In the genomic region with DNA sequence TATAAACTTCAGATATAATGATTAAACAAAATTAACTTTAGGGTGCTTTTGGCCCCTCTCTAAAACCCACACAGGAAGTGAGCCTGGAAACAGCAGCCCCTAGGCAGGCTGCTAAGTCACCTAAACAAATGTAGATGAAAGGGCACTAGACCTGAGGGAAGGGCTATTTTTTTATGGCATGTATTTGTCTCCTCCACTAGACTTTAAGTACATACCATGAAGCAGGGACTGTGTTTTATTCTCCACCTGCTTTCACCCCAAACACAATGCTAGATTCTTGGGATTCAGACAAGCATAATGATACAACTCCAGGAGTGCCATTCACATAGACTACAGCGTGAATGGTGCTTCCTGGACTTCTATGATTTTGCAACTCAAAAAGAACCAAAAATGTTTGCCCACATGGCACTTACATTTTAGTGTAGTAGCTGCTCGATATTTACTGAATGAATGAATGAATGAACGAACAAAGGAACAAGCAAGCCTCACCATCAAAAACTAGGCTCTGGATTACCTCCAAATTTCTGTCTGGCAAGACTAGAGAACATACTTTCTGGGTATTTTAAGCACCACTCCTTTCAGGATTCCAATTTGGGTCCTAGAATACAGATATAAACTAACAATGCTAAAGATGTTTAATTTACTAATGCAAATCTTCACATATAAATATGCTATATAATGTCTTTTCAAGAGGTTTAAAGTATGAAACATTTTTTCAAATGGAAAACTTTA, we compare ENCODE assay signal across 10 cellular contexts. TPM values are rescaled to one million over a fixed set of nuclear protein-coding genes. Genes with fewer than 3 reads are reported as not detected.
A peak's percentile ranks its signal among the peaks of the same experiment; 100 is the strongest.
DNase-seq lines count a peak whose midpoint lies in the region; ATAC-seq and TF ChIP-seq lines count a peak whose summit lies in the region.
"Had no signal": no experiment of that assay in that cellular context is flagged by ENCODE, and none has a peak within 500 bp of the region (broad histone marks: within the 10 kb centered on the region; RNA-seq: fewer than 3 reads in every experiment).

No MANE protein-coding gene starts in this region.

- H3K36me3 ChIP-seq in CD4-positive, CD25-positive, alpha-beta regulatory T cell (ENCODE audit: control insufficient read depth, insufficient read depth, low read length), result no peaks in the 10 kb centered on the region
- H3K36me3 ChIP-seq in endodermal cell (ENCODE audit: control insufficient read depth, insufficient read depth, low read length), result no peaks in the 10 kb centered on the region

- no peak overlapping the region for H3K9ac ChIP-seq in endodermal cell (ENCODE audit: extremely low read depth, low read length, poor library complexity, severe bottlenecking)

- no peak overlapping the region for H3K27ac ChIP-seq in CD4-positive, CD25-positive, alpha-beta regulatory T cell (ENCODE audit: insufficient read depth, low read length, poor library complexity, severe bottlenecking)
- H3K27ac ChIP-seq in endodermal cell (ENCODE audit: low read depth, low read length), result no peak overlapping the region
- H3K27ac ChIP-seq in foreskin keratinocyte, result no peak overlapping the region

- peak overlapping the region in 3 of 4 donors; percentile 3 to 69 (median 10) for H3K4me3 Mint-ChIP-seq in CD4-positive, CD25-positive, alpha-beta regulatory T cell
- no peak overlapping the region for H3K4me3 Mint-ChIP-seq in endodermal cell

- peaks cover 8% of the 10 kb centered on the region for H3K36me3 Mint-ChIP-seq in CD4-positive, CD25-positive, alpha-beta regulatory T cell
- peaks cover 6% of the 10 kb centered on the region for H3K36me3 Mint-ChIP-seq in endodermal cell (ENCODE audit: low read depth)

- peaks cover 43 to 74% (median 55%) of the 10 kb centered on the region in 4 donors for H3K4me1 Mint-ChIP-seq in CD4-positive, CD25-positive, alpha-beta regulatory T cell
- peaks cover 10% of the 10 kb centered on the region for H3K4me1 Mint-ChIP-seq in endodermal cell

- 92 to 93% methylated on average over 3 of the region's 3 CpGs for WGBS in endodermal cell (ENCODE audit: insufficient coverage in 1 of 2, insufficient read length in 1 of 2), 2 experiments

- H3K27me3 Mint-ChIP-seq in CD4-positive, CD25-positive, alpha-beta regulatory T cell, result no peaks in the 10 kb centered on the region
- no peaks in the 10 kb centered on the region for H3K27me3 Mint-ChIP-seq in endodermal cell (ENCODE audit: insufficient read depth)

- no peak for TF ChIP-seq CTCF in endodermal cell (conservative IDR thresholded peaks at IDR 0.05)
- TF ChIP-seq CTCF in foreskin keratinocyte (conservative IDR thresholded peaks at IDR 0.05), result no peak

- peak overlapping the region; percentile 20 for H3K4me3 ChIP-seq in CD4-positive, CD25-positive, alpha-beta regulatory T cell (ENCODE audit: low read depth, low read length)
- no peak overlapping the region for H3K4me3 ChIP-seq in endodermal cell (ENCODE audit: low read length)
- H3K4me3 ChIP-seq: mucosa of descending colon had no signal

- peak; percentile 52 to 60 for ATAC-seq in CD4-positive, CD25-positive, alpha-beta regulatory T cell (ENCODE audit: low read depth in 2 of 2)
- peak; percentile 68 for ATAC-seq in GM19452 (IDR thresholded peaks at IDR 0.05; ENCODE audit: unreplicated experiment)
- no peak for ATAC-seq in foreskin keratinocyte
- ATAC-seq in HG02642 (IDR thresholded peaks at IDR 0.05; ENCODE audit: poor library complexity, unreplicated experiment), result no peak
- ATAC-seq: HCT116, mucosa of descending colon had no signal

- H3K27me3 ChIP-seq in CD4-positive, CD25-positive, alpha-beta regulatory T cell (ENCODE audit: control insufficient read depth, insufficient read depth, low read length), result no peaks in the 10 kb centered on the region
- no peaks in the 10 kb centered on the region for H3K27me3 ChIP-seq in endodermal cell (ENCODE audit: control insufficient read depth, insufficient read depth, low read length, poor library complexity, severe bottlenecking)
- H3K27me3 ChIP-seq in foreskin keratinocyte, result no peaks in the 10 kb centered on the region

- H3K9me3 Mint-ChIP-seq in CD4-positive, CD25-positive, alpha-beta regulatory T cell, result no peaks in the 10 kb centered on the region
- no peaks in the 10 kb centered on the region for H3K9me3 Mint-ChIP-seq in endodermal cell

- peak overlapping the region in 2 of 3 donors; percentile 7 to 68 for H3K27ac Mint-ChIP-seq in CD4-positive, CD25-positive, alpha-beta regulatory T cell
- H3K27ac Mint-ChIP-seq in endodermal cell, result peak overlapping the region; percentile 76

- peaks cover 18% of the 10 kb centered on the region for H3K4me1 ChIP-seq in CD4-positive, CD25-positive, alpha-beta regulatory T cell (ENCODE audit: control insufficient read depth, insufficient read depth, low read length, poor library complexity, severe bottlenecking)
- no peaks in the 10 kb centered on the region for H3K4me1 ChIP-seq in endodermal cell (ENCODE audit: control insufficient read depth, insufficient read depth, low read length)
- H3K4me1 ChIP-seq in foreskin keratinocyte, result no peaks in the 10 kb centered on the region

- peak in 1 of 3 donors; percentile 45 for DNase-seq in CD4-positive, CD25-positive, alpha-beta regulatory T cell
- DNase-seq in NCI-H2029 (lab: John Stamatoyannopoulos, UW), result peak; percentile 72
- no peak for DNase-seq in endodermal cell
- no peak for DNase-seq in foreskin keratinocyte
- DNase-seq in activated gamma-delta T cell (lab: John Stamatoyannopoulos, UW), result no peak
- DNase-seq in T-helper 1 cell, result no peak
- DNase-seq: mucosa of descending colon had no signal

- no peaks in the 10 kb centered on the region for H3K9me3 ChIP-seq in CD4-positive, CD25-positive, alpha-beta regulatory T cell (ENCODE audit: control insufficient read depth in 2 of 2, low read length in 2 of 2)
- no peaks in the 10 kb centered on the region for H3K9me3 ChIP-seq in endodermal cell (ENCODE audit: control insufficient read depth, low read length)
- H3K9me3 ChIP-seq: mucosa of descending colon had no signal

RNA-seq across cellular contexts. Expression of a gene that starts 10.0 kb away (rescaled TPM):
- 53.2 TPM for total RNA-seq in CD4-positive, CD25-positive, alpha-beta regulatory T cell
- 1 to 10 TPM; 4.0 to 8.3 (median 7.0) TPM for polyA plus RNA-seq in CD4-positive, CD25-positive, alpha-beta regulatory T cell
- total RNA-seq in endodermal cell (10 to 100 TPM; 18.6 to 20.7 TPM), foreskin keratinocyte (5.6 and 6.1 TPM in 2 replicates)
- 13.7 TPM for polyA plus RNA-seq in endodermal cell (2013, experiment 1 of 2)
- 12.6 TPM for polyA plus RNA-seq in endodermal cell (2013, experiment 2 of 2)
- polyA plus RNA-seq in foreskin keratinocyte, result 0.77 and 1.1 TPM in 2 replicates

RNA-seq across cellular contexts. Expression of a gene that starts 23.4 kb away (rescaled TPM):
- total RNA-seq in CD4-positive, CD25-positive, alpha-beta regulatory T cell, result 15.0 TPM
- 1 to 10 TPM; 7.7 to 9.8 (median 8.6) TPM for polyA plus RNA-seq in CD4-positive, CD25-positive, alpha-beta regulatory T cell
- total RNA-seq in endodermal cell, result 10 to 100 TPM; 20.1 to 26.8 TPM
- 24.0 TPM for polyA plus RNA-seq in endodermal cell (2013, experiment 1 of 2)
- 28.1 TPM for polyA plus RNA-seq in endodermal cell (2013, experiment 2 of 2)
- total RNA-seq in foreskin keratinocyte, result 12.1 and 13.1 TPM in 2 replicates
- polyA plus RNA-seq in foreskin keratinocyte, result 7.4 and 8.7 TPM in 2 replicates

Comparison
In these comparisons a context has a peak if more than half of its experiments do, and no peak if none do; other contexts are left out.
1. ATAC-seq: peak in CD4-positive, CD25-positive, alpha-beta regulatory T cell (2 of 2) and GM19452 (single experiment); none in foreskin keratinocyte (single experiment) and HG02642 (single experiment).